In genomic region chr1:203456577-203456976, GRCh38 we compare ENCODE assay signal across 25 cellular contexts. TPM values are rescaled to one million over a fixed set of nuclear protein-coding genes. Genes with fewer than 3 reads are reported as not detected.
A peak's percentile ranks its signal among the peaks of the same experiment; 100 is the strongest.
DNase-seq lines count a peak whose midpoint lies in the region; ATAC-seq, FAIRE-seq and TF ChIP-seq lines count a peak whose summit lies in the region.
"Had no signal": no experiment of that assay in that cellular context is flagged by ENCODE, and none has a peak within 500 bp of the region (broad histone marks: within the 10 kb centered on the region; RNA-seq: fewer than 3 reads in every experiment).

No MANE protein-coding gene starts in this region.

- no peaks in the 10 kb centered on the region; a peak in 1 of 5 replicates for H3K9me3 Mint-ChIP-seq in H9
- H3K9me3 Mint-ChIP-seq in Caco-2 (ENCODE audit: unreplicated experiment) = no peaks in the 10 kb centered on the region
- no peaks in the 10 kb centered on the region for H3K9me3 Mint-ChIP-seq in effector memory CD8-positive, alpha-beta T cell
- H3K9me3 Mint-ChIP-seq: CD4-positive, alpha-beta T cell had no signal

- TF ChIP-seq RAD21 in H1 (IDR thresholded peaks at IDR 0.05 in 1 of 2, conservative IDR thresholded peaks at IDR 0.05 in 1 of 2; ENCODE audit: low read depth in 2 of 2, low read length in 2 of 2) = no peak

- H3K23ac ChIP-seq in H9 (ENCODE audit: insufficient read length, low read depth, low read length) (no peak overlapping the region), H1 (ENCODE audit: insufficient read length) (no peak overlapping the region), neuronal stem cell (ENCODE audit: low read depth, low read length, poor library complexity) (no peak overlapping the region)

- WGBS in H9 (ENCODE audit: extremely low coverage, insufficient read length, low lambda C conversion rate) = no CpG with 5 or more reads among the region's 4 CpGs
- 76% methylated on average over 4 of the region's 4 CpGs; no CpG with 5 or more reads in 1 of the 2 experiments for WGBS in H1 (ENCODE audit: extremely low coverage in 1 of 2, insufficient coverage in 1 of 2, insufficient read length in 1 of 2, insufficient replicate concordance in 2 of 2, low coverage in 1 of 2, low lambda C conversion rate in 2 of 2, missing lambda C conversion rate in 1 of 2), 2 experiments
- WGBS in neuronal stem cell (ENCODE audit: extremely low coverage in 2 of 2, insufficient read length in 2 of 2, insufficient replicate concordance in 1 of 2), 2 donors = no CpG with 5 or more reads among the region's 4 CpGs

- H2BK20ac ChIP-seq in H9 (ENCODE audit: low read depth, low read length, poor library complexity, severe bottlenecking) (no peak overlapping the region), H1 (ENCODE audit: low read length) (no peak overlapping the region)

- H4K20me1 ChIP-seq in H9 (ENCODE audit: control insufficient read depth, insufficient read depth, insufficient read length) (no peaks in the 10 kb centered on the region), OCI-LY7 (ENCODE audit: insufficient read depth, low read length) (no peaks in the 10 kb centered on the region), H1 (replicated peaks in 1 of 2; ENCODE audit: control insufficient read depth in 1 of 2, insufficient read depth in 2 of 2, low read length in 2 of 2) (no peaks in the 10 kb centered on the region)
- H4K20me1 ChIP-seq: BLaER1 treated with 17β-estradiol and CSF1 and Interleukin-3, amounts not matched to agents 10 nM and 100 nM had no signal

- H3K9ac ChIP-seq in H9 (ENCODE audit: extremely low read depth, insufficient read length, low read length) (no peak overlapping the region), H1 (replicated peaks in 1 of 4; ENCODE audit: extremely low read depth in 1 of 4, low read depth in 3 of 4, low read length in 3 of 4) (no peak overlapping the region), neuronal stem cell (ENCODE audit: low read depth, low read length, poor library complexity) (no peak overlapping the region)
- H3K9ac ChIP-seq: BLaER1 treated with 17β-estradiol and CSF1 and Interleukin-3, amounts not matched to agents 10 nM and 100 nM had no signal

- H4K8ac ChIP-seq in H9 (replicated peaks; ENCODE audit: insufficient read length, low read depth, low read length) (no peak overlapping the region), H1 (ENCODE audit: extremely low read depth, insufficient read depth, low read length) (no peak overlapping the region), neuronal stem cell (ENCODE audit: low read depth, low read length) (no peak overlapping the region)

- H3K36me3 ChIP-seq in OCI-LY7 (ENCODE audit: insufficient read depth, low read length) (no peaks in the 10 kb centered on the region), H1 (ENCODE audit: control insufficient read depth in 2 of 4, insufficient read depth in 4 of 4, low read length in 3 of 4) (no peaks in the 10 kb centered on the region), neuronal stem cell (replicated peaks in 1 of 2; ENCODE audit: control insufficient read depth in 2 of 2, insufficient read depth in 2 of 2, low read length in 2 of 2) (no peaks in the 10 kb centered on the region), mucosa of descending colon (ENCODE audit: low read depth) (no peaks in the 10 kb centered on the region), Caco-2 (ENCODE audit: control insufficient read depth, insufficient read depth, low read length) (no peaks in the 10 kb centered on the region)
- H3K36me3 ChIP-seq: BLaER1 treated with 17β-estradiol and CSF1 and Interleukin-3, amounts not matched to agents 10 nM and 100 nM; SJCRH30 had no signal

- H2BK15ac ChIP-seq in H9 (ENCODE audit: low read depth, low read length) (no peak overlapping the region), H1 (ENCODE audit: low read length) (no peak overlapping the region), neuronal stem cell (ENCODE audit: low read length) (no peak overlapping the region)

- no peaks in the 10 kb centered on the region for H3K9me2 ChIP-seq in OCI-LY7 (ENCODE audit: insufficient read depth, low read length)

- no peaks in the 10 kb centered on the region for H3K23me2 ChIP-seq in H9 (ENCODE audit: insufficient read length, low read depth, low read length, poor library complexity, severe bottlenecking)
- no peaks in the 10 kb centered on the region for H3K23me2 ChIP-seq in H1 (ENCODE audit: low read depth, low read length)

- H3K4me3 Mint-ChIP-seq in H9 = no peak overlapping the region
- no peak overlapping the region for H3K4me3 Mint-ChIP-seq in Caco-2 (ENCODE audit: unreplicated experiment)
- no peak overlapping the region for H3K4me3 Mint-ChIP-seq in effector memory CD8-positive, alpha-beta T cell
- H3K4me3 Mint-ChIP-seq: CD4-positive, alpha-beta T cell had no signal

- H3K4me3 ChIP-seq in OCI-LY7 (ENCODE audit: low read depth, low read length, poor library complexity, severe bottlenecking) (no peak overlapping the region), H1 (ENCODE audit: extremely low read depth in 1 of 4, insufficient read depth in 2 of 4, low read depth in 3 of 4, low read length in 4 of 4) (no peak overlapping the region), neuronal stem cell (ENCODE audit: low read length in 2 of 2) (no peak overlapping the region), mucosa of descending colon (no peak overlapping the region), Caco-2 (ENCODE audit: low read depth, low read length) (no peak overlapping the region)
- H3K4me3 ChIP-seq: BLaER1 treated with 17β-estradiol and CSF1 and Interleukin-3, amounts not matched to agents 10 nM and 100 nM; PC-9; SJCRH30 had no signal

- TF ChIP-seq CTCF in H9 (conservative IDR thresholded peaks at IDR 0.05) = no peak
- TF ChIP-seq CTCF in OCI-LY7 (conservative IDR thresholded peaks at IDR 0.05; ENCODE audit: low read length) = no peak
- TF ChIP-seq CTCF in H1 (IDR thresholded peaks at IDR 0.05; ENCODE audit: control extremely low read depth in 1 of 3, insufficient read depth in 1 of 3, low read depth in 1 of 3, low read length in 3 of 3) = no peak
- TF ChIP-seq CTCF in mucosa of descending colon (IDR thresholded peaks at IDR 0.05) = no peak
- TF ChIP-seq CTCF in Caco-2 (IDR thresholded peaks at IDR 0.05; ENCODE audit: insufficient read depth in 1 of 2, low read depth in 1 of 2, low read length in 1 of 2, severe bottlenecking in 1 of 2, unreplicated experiment in 1 of 2) = no peak

- POLR2A ChIA-PET in OCI-LY7 (lab: Charles Lee) = no interaction called here
- POLR2A ChIA-PET in H1 (lab: Charles Lee; ENCODE audit: partially characterized antibody) = no interaction called here
- POLR2A ChIA-PET in Caco-2 (lab: Charles Lee) = no interaction called here

- H3K27ac Mint-ChIP-seq in H9 = no peak overlapping the region
- H3K27ac Mint-ChIP-seq in Caco-2 (ENCODE audit: unreplicated experiment) = no peak overlapping the region
- no peak overlapping the region for H3K27ac Mint-ChIP-seq in effector memory CD8-positive, alpha-beta T cell
- H3K27ac Mint-ChIP-seq: CD4-positive, alpha-beta T cell had no signal

- no peaks in the 10 kb centered on the region for H3K79me1 ChIP-seq in H9 (ENCODE audit: insufficient read depth, low read depth, low read length, poor library complexity, severe bottlenecking)
- H3K79me1 ChIP-seq in H1 (ENCODE audit: low read depth, low read length) = no peaks in the 10 kb centered on the region
- H3K79me1 ChIP-seq in neuronal stem cell (ENCODE audit: low read depth, low read length) = no peaks in the 10 kb centered on the region

- H3K4me1 Mint-ChIP-seq in H9 (peaks cover 7 to 18% of the 10 kb centered on the region in 2 experiments), Caco-2 (ENCODE audit: low read depth, unreplicated experiment) (no peaks in the 10 kb centered on the region)
- H3K4me1 Mint-ChIP-seq in effector memory CD8-positive, alpha-beta T cell (ENCODE audit: low read depth in 2 of 2) = no peaks in the 10 kb centered on the region

- H3K18ac ChIP-seq in H9 (ENCODE audit: insufficient read length, low read depth, low read length) (no peak overlapping the region), H1 (ENCODE audit: extremely low read depth, low read length) (no peak overlapping the region), neuronal stem cell (ENCODE audit: low read length) (no peak overlapping the region)

- H3K4me1 ChIP-seq in H9 (ENCODE audit: insufficient read depth, low read length) (no peaks in the 10 kb centered on the region), OCI-LY7 (ENCODE audit: insufficient read depth, low read length, poor library complexity, severe bottlenecking) (peaks cover 97% of the 10 kb centered on the region), H1 (replicated peaks in 1 of 4; ENCODE audit: control insufficient read depth in 3 of 4, insufficient read depth in 4 of 4, low read length in 3 of 4) (no peaks in the 10 kb centered on the region), neuronal stem cell (ENCODE audit: control insufficient read depth in 2 of 2, insufficient read depth in 1 of 2, low read depth in 1 of 2, low read length in 2 of 2) (peaks cover 2 to 16% of the 10 kb centered on the region in 2 donors), mucosa of descending colon (ENCODE audit: low read depth) (no peaks in the 10 kb centered on the region), Caco-2 (no peaks in the 10 kb centered on the region)

- H3K27me3 Mint-ChIP-seq in H9 (ENCODE audit: low read depth) (peaks cover 4% of the 10 kb centered on the region), Caco-2 (ENCODE audit: insufficient read depth, unreplicated experiment) (peaks cover 19% of the 10 kb centered on the region)
- H3K27me3 Mint-ChIP-seq in effector memory CD8-positive, alpha-beta T cell = peaks cover 73% of the 10 kb centered on the region in 2 donors

- no peak overlapping the region for H2AK5ac ChIP-seq in H9 (ENCODE audit: insufficient read length, low read length)
- no peak overlapping the region for H2AK5ac ChIP-seq in H1 (ENCODE audit: low read depth, low read length)
- H2AK5ac ChIP-seq in neuronal stem cell (ENCODE audit: low read depth, low read length) = no peak overlapping the region

- H3K56ac ChIP-seq in H9 (ENCODE audit: insufficient read length, low read depth, low read length) (no peak overlapping the region), H1 (replicated peaks; ENCODE audit: insufficient read length, low read depth, low read length) (no peak overlapping the region)

- H2BK120ac ChIP-seq in H9 (ENCODE audit: low read depth, low read length, poor library complexity, severe bottlenecking) = no peak overlapping the region
- H2BK120ac ChIP-seq in H1 (replicated peaks; ENCODE audit: low read depth, low read length) = no peak overlapping the region
- H2BK120ac ChIP-seq in neuronal stem cell (ENCODE audit: low read depth, low read length) = no peak overlapping the region

- H3K9me3 ChIP-seq in H9 (ENCODE audit: control insufficient read depth, low read depth, low read length) (no peaks in the 10 kb centered on the region), OCI-LY7 (ENCODE audit: low read length) (no peaks in the 10 kb centered on the region), H1 (ENCODE audit: insufficient read depth in 2 of 2, low read depth in 1 of 2, low read length in 1 of 2) (no peaks in the 10 kb centered on the region), neuronal stem cell (replicated peaks in 1 of 2; ENCODE audit: control insufficient read depth in 2 of 2, insufficient read depth in 1 of 2, low read depth in 1 of 2, low read length in 2 of 2) (no peaks in the 10 kb centered on the region), mucosa of descending colon (no peaks in the 10 kb centered on the region), Caco-2 (no peaks in the 10 kb centered on the region)
- H3K9me3 ChIP-seq: BLaER1 treated with 17β-estradiol and CSF1 and Interleukin-3, amounts not matched to agents 10 nM and 100 nM; SJCRH30 had no signal

- BruUV-seq in OCI-LY7 (replicated peaks; lab: Mats Ljungman, UMichigan) (no TSS peak), Caco-2 (replicated peaks; lab: Mats Ljungman, UMichigan) (no TSS peak)

- H3K14ac ChIP-seq in H9 (ENCODE audit: insufficient read depth, low read length) (no peak overlapping the region), H1 (ENCODE audit: insufficient read length) (no peak overlapping the region), neuronal stem cell (ENCODE audit: low read length) (no peak overlapping the region)

- ATAC-seq in mucosa of descending colon = no peak
- ATAC-seq in effector memory CD8-positive, alpha-beta T cell (replicated peaks) = no peak
- ATAC-seq: Right ventricle myocardium inferior, SK-N-SH treated with all-trans-retinoic acid at 6 μM for 48 hours had no signal

- no peak overlapping the region for H4K91ac ChIP-seq in H9 (ENCODE audit: insufficient read length, low read depth, low read length)
- no peak overlapping the region for H4K91ac ChIP-seq in H1 (replicated peaks; ENCODE audit: insufficient read length, low read length)
- no peak overlapping the region for H4K91ac ChIP-seq in neuronal stem cell (ENCODE audit: low read depth, low read length, poor library complexity)

- no peak for FAIRE-seq in H1 (lab: Jason Lieb, UNC)
- FAIRE-seq: A204.1, G401.6 had no signal

- H2BK12ac ChIP-seq in H9 (ENCODE audit: insufficient read length, low read depth, low read length) (no peak overlapping the region), H1 (ENCODE audit: low read depth, low read length) (no peak overlapping the region), neuronal stem cell (ENCODE audit: low read length) (peak overlapping the region; percentile 28)

- H2BK5ac ChIP-seq in H9 (ENCODE audit: insufficient read length, low read length) (no peak overlapping the region), H1 (ENCODE audit: low read depth, low read length) (no peak overlapping the region), neuronal stem cell (ENCODE audit: low read length) (no peak overlapping the region)

- H3K36me3 Mint-ChIP-seq in H9 (ENCODE audit: insufficient read depth in 1 of 3, low read depth in 3 of 3) (no peaks in the 10 kb centered on the region), Caco-2 (ENCODE audit: insufficient read depth, unreplicated experiment) (no peaks in the 10 kb centered on the region)
- H3K36me3 Mint-ChIP-seq in effector memory CD8-positive, alpha-beta T cell (ENCODE audit: insufficient read depth) = peaks cover 3% of the 10 kb centered on the region

- no peaks in the 10 kb centered on the region for H3K79me2 ChIP-seq in H9 (ENCODE audit: insufficient read depth, low read length)
- H3K79me2 ChIP-seq in OCI-LY7 (ENCODE audit: insufficient read depth, low read depth, low read length) = no peaks in the 10 kb centered on the region
- H3K79me2 ChIP-seq in H1 (ENCODE audit: control insufficient read depth in 1 of 2, insufficient read depth in 2 of 2, low read length in 2 of 2) = no peaks in the 10 kb centered on the region

- H3K4me2 ChIP-seq in H9 (ENCODE audit: insufficient read depth, insufficient read length, low read length) = no peak overlapping the region
- H3K4me2 ChIP-seq in OCI-LY7 (ENCODE audit: low read length) = 0 out of 2 replicates have a peak overlapping the region, but pooled peaks have one; percentile 3
- H3K4me2 ChIP-seq in H1 (ENCODE audit: insufficient read depth in 1 of 2, low read depth in 2 of 2, low read length in 2 of 2) = no peak overlapping the region
- H3K4me2 ChIP-seq in neuronal stem cell (ENCODE audit: insufficient read depth, low read length, poor library complexity, severe bottlenecking) = no peak overlapping the region
- H3K4me2 ChIP-seq: BLaER1 treated with 17β-estradiol and CSF1 and Interleukin-3, amounts not matched to agents 10 nM and 100 nM; PC-9 had no signal

- H3T11ph ChIP-seq in H9 (ENCODE audit: low read length) = no peak overlapping the region

- no peak overlapping the region for H3K27ac ChIP-seq in H9 (ENCODE audit: insufficient read length, low read depth, low read length)
- no peak overlapping the region for H3K27ac ChIP-seq in OCI-LY7 (ENCODE audit: low read depth, low read length, poor library complexity, severe bottlenecking)
- no peak overlapping the region for H3K27ac ChIP-seq in H1 (ENCODE audit: low read depth, low read length)
- peak overlapping the region; percentile 60 for H3K27ac ChIP-seq in neuronal stem cell (replicated peaks; ENCODE audit: low read length)
- H3K27ac ChIP-seq: BLaER1 treated with 17β-estradiol and CSF1 and Interleukin-3, amounts not matched to agents 10 nM and 100 nM; HL-60; PC-9; SJCRH30 had no signal

- H3K4ac ChIP-seq in H9 (ENCODE audit: low read depth, low read length) = no peak overlapping the region
- H3K4ac ChIP-seq in H1 (replicated peaks; ENCODE audit: insufficient read length, low read depth, low read length) = no peak overlapping the region
- no peak overlapping the region for H3K4ac ChIP-seq in neuronal stem cell (ENCODE audit: low read length)

- peak overlapping the region; percentile 71 for H2AFZ ChIP-seq in H9 (ENCODE audit: low read length)
- H2AFZ ChIP-seq in OCI-LY7 (ENCODE audit: low read length) = peak overlapping the region; percentile 66
- 0 out of 2 replicates have a peak overlapping the region, but pooled peaks have one; percentile 15 for H2AFZ ChIP-seq in H1 (ENCODE audit: low read length)
- no peak overlapping the region for H2AFZ ChIP-seq in neuronal stem cell (ENCODE audit: low read length)
- H2AFZ ChIP-seq: PC-9 had no signal

- CTCF ChIA-PET in OCI-LY7 (lab: Charles Lee; ENCODE audit: unreplicated experiment) = no interaction called here
- CTCF ChIA-PET in H1 (lab: Charles Lee; ENCODE audit: partially characterized antibody) = interaction anchor here (1.0 to 1.7 kb wide), 7 partner anchors 10 to 184 kb away, joined by 3 to 9 read pairs (median 4); no protein-coding TSS in a partner anchor
- CTCF ChIA-PET in Caco-2 (lab: Charles Lee) = no interaction called here

- H3K27me3 ChIP-seq in H9 (ENCODE audit: insufficient read depth, low read length) = no peaks in the 10 kb centered on the region
- H3K27me3 ChIP-seq in H1 (replicated peaks in 1 of 4; ENCODE audit: control insufficient read depth in 3 of 4, extremely low read depth in 1 of 4, insufficient read depth in 3 of 4, low read length in 3 of 4) = no peaks in the 10 kb centered on the region
- H3K27me3 ChIP-seq in neuronal stem cell (ENCODE audit: control insufficient read depth in 3 of 3, insufficient read depth in 3 of 3, low read depth in 1 of 3, low read length in 3 of 3) = peaks cover 0 to 29% (median 0%) of the 10 kb centered on the region in 3 experiments
- no peaks in the 10 kb centered on the region for H3K27me3 ChIP-seq in Caco-2 (replicated peaks; ENCODE audit: control insufficient read depth, insufficient read depth, low read length)
- H3K27me3 ChIP-seq: BLaER1 treated with 17β-estradiol and CSF1 and Interleukin-3, amounts not matched to agents 10 nM and 100 nM had no signal

- DNase-seq in H9 = no peak
- no peak for DNase-seq in OCI-LY7 (ENCODE audit: low spot score)
- DNase-seq in H1 (ENCODE audit: low read depth in 1 of 2, low spot score in 2 of 2) = no peak
- no peak for DNase-seq in neuronal stem cell (ENCODE audit: low spot score)
- DNase-seq in mucosa of descending colon = no peak
- no peak for DNase-seq in Caco-2
- DNase-seq in effector memory CD8-positive, alpha-beta T cell = no peak
- DNase-seq: AML-193; CD4-positive, alpha-beta T cell; NCI-H1105; NCI-H1436 treated with DMSO at 0.1 percent for 48 hours; NCI-H187 treated with DMSO at 0.1 percent for 48 hours; NCI-H2171 treated with DMSO at 0.1 percent for 48 hours; NCI-H345; NCI-H510A treated with DMSO at 0.1 percent for 48 hours; PC-9; SJCRH30 had no signal

- intact Hi-C loops in OCI-LY7 (cut with micrococcal nuclease; ENCODE audit: unreplicated experiment) = no loop called here
- intact Hi-C loops in mucosa of descending colon (cut with DNase I, micrococcal nuclease) = no loop called here
- intact Hi-C loops in Caco-2 (cut with micrococcal nuclease; ENCODE audit: unreplicated experiment) = no loop called here

- H4K5ac ChIP-seq in H9 (ENCODE audit: insufficient read length, low read depth, low read length) = no peak overlapping the region
- no peak overlapping the region for H4K5ac ChIP-seq in H1 (ENCODE audit: insufficient read length, low read depth, low read length)

- TF ChIP-seq EP300 in H1 (IDR thresholded peaks at IDR 0.05; ENCODE audit: borderline replicate concordance in 1 of 2, low read depth in 2 of 2, low read length in 2 of 2) = no peak

- no peak for TF ChIP-seq POLR2A in H1 (IDR thresholded peaks at IDR 0.05; ENCODE audit: control extremely low read depth in 1 of 2, low read depth in 2 of 2, low read length in 2 of 2)

RNA-seq across cellular contexts. Expression of gene PRELP, which starts 19.0 kb away (rescaled TPM):
- total RNA-seq in H9 (2021) = 0.07 and 0.09 TPM in 2 replicates
- 0.03 TPM in 1 of 2 replicates, not detected in the other for total RNA-seq in OCI-LY7 (2014; rRNA removed; shearing (Covaris generic))
- not detected in 2 replicates for total RNA-seq in OCI-LY7 (2022)
- 0.13 and 0.19 TPM in 2 replicates for total RNA-seq in H1 (2021; fragmentation: NEBNext Ultra II Directional; extraction: Animal tissue kit (Norgen Biotek cat#: 25700))
- polyA plus RNA-seq in H1 (2011; rRNA removed) = 0.23 and 0.28 TPM in 2 replicates
- 0.09 TPM for polyA plus RNA-seq in H1 (2011; cell fraction: cytosol; rRNA removed)
- polyA plus RNA-seq in H1 (2011; cell fraction: nucleus; rRNA removed) = 0.17 TPM
- 0.17 to 0.28 TPM (median 0.20 TPM) in 4 replicates for polyA plus RNA-seq in H1 (2012, experiment 1 of 2)
- 0.34 TPM for polyA plus RNA-seq in H1 (2012, experiment 2 of 2)
- polyA plus RNA-seq in H1 (2013, experiment 1 of 2) = 0.32 TPM
- 0.28 TPM for polyA plus RNA-seq in H1 (2013, experiment 2 of 2)
- polyA minus RNA-seq in H1 (2011; rRNA and poly(A)+ RNA removed) = 0.16 and 0.20 TPM in 2 replicates
- polyA minus RNA-seq in H1 (2011; cell fraction: cytosol; rRNA and poly(A)+ RNA removed) = not detected
- 0.10 TPM for polyA minus RNA-seq in H1 (2011; cell fraction: nucleus; rRNA and poly(A)+ RNA removed)
- 3.9 TPM for polyA plus RNA-seq in neuronal stem cell (2013, experiment 1 of 2)
- 4.0 TPM for polyA plus RNA-seq in neuronal stem cell (2013, experiment 2 of 2)
- 100 to 1,000 TPM in 1 of 3 donors, 1 to 10 TPM in 2; 5.5 to 174 (median 5.6) TPM for total RNA-seq in mucosa of descending colon
- not detected in 2 replicates for total RNA-seq in Caco-2 (2022)
- total RNA-seq: CD4-positive, alpha-beta T cell; H4; PC-9; RPMI7951; SJCRH30 had no signal

RNA-seq across cellular contexts. Expression of gene OPTC, which starts 37.4 kb away (rescaled TPM):
- total RNA-seq in H9 (2021) = 0.68 and 1.1 TPM in 2 replicates
- total RNA-seq in OCI-LY7 (2014; rRNA removed; shearing (Covaris generic)) = not detected in 2 replicates
- total RNA-seq in OCI-LY7 (2022) = not detected in 2 replicates
- 0.78 and 1.1 TPM in 2 replicates for total RNA-seq in H1 (2021; fragmentation: NEBNext Ultra II Directional; extraction: Animal tissue kit (Norgen Biotek cat#: 25700))
- 2.8 and 4.0 TPM in 2 replicates for polyA plus RNA-seq in H1 (2011; rRNA removed)
- 1.6 TPM for polyA plus RNA-seq in H1 (2011; cell fraction: cytosol; rRNA removed)
- polyA plus RNA-seq in H1 (2011; cell fraction: nucleus; rRNA removed) = 2.0 TPM
- polyA plus RNA-seq in H1 (2012, experiment 1 of 2) = 1.4 to 3.3 TPM (median 2.5 TPM) in 4 replicates
- polyA plus RNA-seq in H1 (2012, experiment 2 of 2) = 2.1 TPM
- 1.8 TPM for polyA plus RNA-seq in H1 (2013, experiment 1 of 2)
- 2.0 TPM for polyA plus RNA-seq in H1 (2013, experiment 2 of 2)
- 1.0 and 2.9 TPM in 2 replicates for polyA minus RNA-seq in H1 (2011; rRNA and poly(A)+ RNA removed)
- polyA minus RNA-seq in H1 (2011; cell fraction: cytosol; rRNA and poly(A)+ RNA removed) = not detected
- 0.50 TPM for polyA minus RNA-seq in H1 (2011; cell fraction: nucleus; rRNA and poly(A)+ RNA removed)
- polyA plus RNA-seq in neuronal stem cell (2013, experiment 1 of 2) = 0.11 TPM
- polyA plus RNA-seq in neuronal stem cell (2013, experiment 2 of 2) = 0.08 TPM
- not detected for total RNA-seq in mucosa of descending colon
- total RNA-seq in Caco-2 (2022) = not detected in 2 replicates
- total RNA-seq: CD4-positive, alpha-beta T cell; H4; PC-9; Right ventricle myocardium inferior; RPMI7951; SJCRH30 had no signal
